29 cellular contexts compared by ENCODE assay signal in the genomic region with DNA sequence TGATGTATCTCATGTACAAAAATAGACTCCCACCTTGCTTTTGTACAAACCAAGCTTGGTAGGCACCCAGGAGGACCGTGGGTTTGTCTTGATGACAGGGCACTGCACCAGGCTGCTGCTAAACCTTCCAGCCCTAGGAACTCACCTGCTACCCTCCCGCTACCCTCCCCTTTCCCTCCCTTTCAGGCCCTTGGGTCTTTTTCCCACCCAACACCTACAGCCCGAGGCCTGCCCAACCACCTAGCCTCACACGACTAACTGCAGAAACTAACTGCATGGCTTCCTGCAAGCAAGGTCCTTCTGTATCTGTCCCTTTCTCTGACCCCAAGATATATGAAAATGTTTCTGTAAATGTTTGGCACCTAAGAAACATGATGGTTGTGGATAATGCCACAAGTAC. TPM values are rescaled to one million over a fixed set of nuclear protein-coding genes. Genes with fewer than 3 reads are reported as not detected.
DNase-seq lines count a peak whose midpoint lies in the region; ATAC-seq and TF ChIP-seq lines count a peak whose summit lies in the region.
"Had no signal": no experiment of that assay in that cellular context is flagged by ENCODE, and none has a peak within 500 bp of the region (broad histone marks: within the 10 kb centered on the region; RNA-seq: fewer than 3 reads in every experiment).

No MANE protein-coding gene starts in this region.

- POLR2A ChIA-PET in CD8-positive, alpha-beta T cell (lab: Charles Lee) = interaction anchor here (0.9 to 28.6 kb wide), 5 partner anchors 10 to 36 kb away, joined by 3 to 685 read pairs (median 7); a partner anchor contains a TSS
- POLR2A ChIA-PET in activated CD8-positive, alpha-beta T cell treated with anti-CD3 and anti-CD28 coated beads, Interleukin-2, amount 10 ng/mL, durations not matched to agents 7 days and 5 days (lab: Charles Lee) = interaction anchor here (1.6 to 20.7 kb wide), 2 partner anchors 17 to 26 kb away, joined by 5 to 400 read pairs; a partner anchor contains a TSS

- intact Hi-C loops in CD8-positive, alpha-beta T cell (cut with DNase I, micrococcal nuclease) = loop anchor here in 1 of 2 experiments (1.0 kb wide), 1 partner anchor 10 kb away; no protein-coding TSS in a partner anchor

- TF ChIP-seq CTCF in CD8-positive, alpha-beta T cell (IDR thresholded peaks at IDR 0.05) = no peak

- peaks cover 81% of the 10 kb centered on the region for H3K4me1 Mint-ChIP-seq in activated CD8-positive, alpha-beta memory T cell treated with anti-CD3 and anti-CD28 coated beads, Interleukin-2, amount 10 ng/mL, durations not matched to agents 7 days and 5 days
- peaks cover 92% of the 10 kb centered on the region for H3K4me1 Mint-ChIP-seq in CD8-positive, alpha-beta T cell (ENCODE audit: low read depth)
- H3K4me1 Mint-ChIP-seq in activated CD8-positive, alpha-beta T cell treated with anti-CD3 and anti-CD28 coated beads, Interleukin-2, amount 10 ng/mL, durations not matched to agents 7 days and 5 days (ENCODE audit: low read depth) = peaks cover 87% of the 10 kb centered on the region
- H3K4me1 Mint-ChIP-seq in immature natural killer cell = peaks cover 57 to 80% of the 10 kb centered on the region in 2 donors
- H3K4me1 Mint-ChIP-seq: H9 had no signal

- H3K4me3 ChIP-seq in CD8-positive, alpha-beta T cell (ENCODE audit: low read depth, low read length) = no peak overlapping the region
- H3K4me3 ChIP-seq: ascending aorta, cardiac muscle cell, coronary artery, spleen had no signal

- H3K27ac ChIP-seq in CD8-positive, alpha-beta T cell (ENCODE audit: low read depth, low read length) = no peak overlapping the region
- H3K27ac ChIP-seq: ascending aorta, cardiac muscle cell, coronary artery had no signal

- peaks cover 83% of the 10 kb centered on the region for H3K36me3 Mint-ChIP-seq in activated CD8-positive, alpha-beta memory T cell treated with anti-CD3 and anti-CD28 coated beads, Interleukin-2, amount 10 ng/mL, durations not matched to agents 7 days and 5 days
- H3K36me3 Mint-ChIP-seq in CD8-positive, alpha-beta T cell = peaks cover 88% of the 10 kb centered on the region
- H3K36me3 Mint-ChIP-seq in activated CD8-positive, alpha-beta T cell treated with anti-CD3 and anti-CD28 coated beads, Interleukin-2, amount 10 ng/mL, durations not matched to agents 7 days and 5 days (ENCODE audit: low read depth) = peaks cover 96% of the 10 kb centered on the region
- peaks cover 28 to 65% (median 46%) of the 10 kb centered on the region in 3 donors for H3K36me3 Mint-ChIP-seq in immature natural killer cell

- no peaks in the 10 kb centered on the region for H3K9me3 Mint-ChIP-seq in activated CD8-positive, alpha-beta memory T cell treated with anti-CD3 and anti-CD28 coated beads, Interleukin-2, amount 10 ng/mL, durations not matched to agents 7 days and 5 days (ENCODE audit: low read depth)
- H3K9me3 Mint-ChIP-seq in CD8-positive, alpha-beta T cell = no peaks in the 10 kb centered on the region
- no peaks in the 10 kb centered on the region for H3K9me3 Mint-ChIP-seq in activated CD8-positive, alpha-beta T cell treated with anti-CD3 and anti-CD28 coated beads, Interleukin-2, amount 10 ng/mL, durations not matched to agents 7 days and 5 days (ENCODE audit: insufficient read depth)
- no peaks in the 10 kb centered on the region for H3K9me3 Mint-ChIP-seq in immature natural killer cell
- H3K9me3 Mint-ChIP-seq: H9 had no signal

- ATAC-seq in activated CD8-positive, alpha-beta memory T cell treated with anti-CD3 and anti-CD28 coated beads, Interleukin-2, amount 10 ng/mL, durations not matched to agents 7 days and 5 days = no peak
- no peak for ATAC-seq in CD8-positive, alpha-beta T cell
- ATAC-seq in activated CD8-positive, alpha-beta T cell treated with anti-CD3 and anti-CD28 coated beads, Interleukin-2, amount 10 ng/mL, durations not matched to agents 7 days and 5 days = no peak
- no peak for ATAC-seq in GM18502 (IDR thresholded peaks at IDR 0.05; ENCODE audit: poor library complexity, unreplicated experiment)
- ATAC-seq: Panc1, right cardiac atrium had no signal

- H3K27ac Mint-ChIP-seq in activated CD8-positive, alpha-beta memory T cell treated with anti-CD3 and anti-CD28 coated beads, Interleukin-2, amount 10 ng/mL, durations not matched to agents 7 days and 5 days = peak overlapping the region; percentile 59
- peak overlapping the region; percentile 100 for H3K27ac Mint-ChIP-seq in CD8-positive, alpha-beta T cell
- peak overlapping the region; percentile 99 for H3K27ac Mint-ChIP-seq in activated CD8-positive, alpha-beta T cell treated with anti-CD3 and anti-CD28 coated beads, Interleukin-2, amount 10 ng/mL, durations not matched to agents 7 days and 5 days
- peak overlapping the region; percentile 61 to 100 (median 88) for H3K27ac Mint-ChIP-seq in immature natural killer cell
- H3K27ac Mint-ChIP-seq: H9 had no signal

- no peak overlapping the region for H3K4me3 Mint-ChIP-seq in activated CD8-positive, alpha-beta memory T cell treated with anti-CD3 and anti-CD28 coated beads, Interleukin-2, amount 10 ng/mL, durations not matched to agents 7 days and 5 days
- H3K4me3 Mint-ChIP-seq in CD8-positive, alpha-beta T cell = no peak overlapping the region
- no peak overlapping the region for H3K4me3 Mint-ChIP-seq in activated CD8-positive, alpha-beta T cell treated with anti-CD3 and anti-CD28 coated beads, Interleukin-2, amount 10 ng/mL, durations not matched to agents 7 days and 5 days
- no peak overlapping the region for H3K4me3 Mint-ChIP-seq in immature natural killer cell
- H3K4me3 Mint-ChIP-seq: H9 had no signal

- H3K27me3 Mint-ChIP-seq in activated CD8-positive, alpha-beta memory T cell treated with anti-CD3 and anti-CD28 coated beads, Interleukin-2, amount 10 ng/mL, durations not matched to agents 7 days and 5 days = no peaks in the 10 kb centered on the region
- H3K27me3 Mint-ChIP-seq in CD8-positive, alpha-beta T cell (ENCODE audit: low read depth) = no peaks in the 10 kb centered on the region
- H3K27me3 Mint-ChIP-seq in activated CD8-positive, alpha-beta T cell treated with anti-CD3 and anti-CD28 coated beads, Interleukin-2, amount 10 ng/mL, durations not matched to agents 7 days and 5 days (ENCODE audit: low read depth) = no peaks in the 10 kb centered on the region
- peaks cover 7 to 14% (median 13%) of the 10 kb centered on the region in 3 donors for H3K27me3 Mint-ChIP-seq in immature natural killer cell (ENCODE audit: low read depth in 3 of 3)

- peaks cover 64% of the 10 kb centered on the region for H3K36me3 ChIP-seq in CD8-positive, alpha-beta T cell (ENCODE audit: insufficient read depth, low read length)

- H3K27me3 ChIP-seq in CD8-positive, alpha-beta T cell (ENCODE audit: insufficient read depth, low read length) = no peaks in the 10 kb centered on the region
- H3K27me3 ChIP-seq: ascending aorta, BE2C, cardiac muscle cell, spleen had no signal

- peaks cover 89% of the 10 kb centered on the region for H3K4me1 ChIP-seq in CD8-positive, alpha-beta T cell (ENCODE audit: insufficient read depth, low read length)
- H3K4me1 ChIP-seq: ascending aorta, BE2C had no signal

- no peak for DNase-seq in activated CD8-positive, alpha-beta memory T cell treated with anti-CD3 and anti-CD28 coated beads, Interleukin-2, amount 10 ng/mL, durations not matched to agents 7 days and 5 days
- no peak for DNase-seq in activated CD8-positive, alpha-beta memory T cell treated with anti-CD3 and anti-CD28 coated beads for 24 hours
- DNase-seq in CD8-positive, alpha-beta T cell = no peak
- DNase-seq in activated CD8-positive, alpha-beta T cell treated with anti-CD3 and anti-CD28 coated beads, Interleukin-2, amount 10 ng/mL, durations not matched to agents 7 days and 5 days = no peak
- DNase-seq in immature natural killer cell (no peak), DMS79 treated with DMSO at 0.1 percent for 48 hours (lab: John Stamatoyannopoulos, UW) (no peak), SKM-1 (lab: John Stamatoyannopoulos, UW; ENCODE audit: unreplicated experiment) (no peak)
- DNase-seq: activated CD4-positive, alpha-beta T cell treated with anti-CD3 and anti-CD28 coated beads for 1 hour; activated CD8-positive, alpha-beta memory T cell treated with anti-CD3 and anti-CD28 coated beads, Interleukin-2, amount 50 U/mL, for 48 hours; activated gamma-delta T cell treated with Interleukin-2 at 50 U/mL for 16 hours; BE2C; Caco-2; GDM1; H9; NCI-H1105; NCI-H1930; NCI-H526; right cardiac atrium; SHP77 treated with DMSO at 0.1 percent for 48 hours; spleen; substantia nigra; SW 1271 had no signal

- H3K9me3 ChIP-seq in CD8-positive, alpha-beta T cell (ENCODE audit: low read length) = no peaks in the 10 kb centered on the region
- H3K9me3 ChIP-seq: ascending aorta, BE2C, Caco-2, spleen had no signal

- CTCF ChIA-PET in activated CD8-positive, alpha-beta memory T cell treated with anti-CD3 and anti-CD28 coated beads, Interleukin-2, amount 10 ng/mL, durations not matched to agents 7 days and 5 days (lab: Charles Lee) = interaction anchor here (0.9 to 1.6 kb wide), 2 partner anchors 14 to 82 kb away, joined by 3 to 5 read pairs; no protein-coding TSS in a partner anchor
- CTCF ChIA-PET in CD8-positive, alpha-beta T cell (lab: Charles Lee) = interaction anchor here (1.4 to 29.3 kb wide), 4 partner anchors 14 to 29 kb away, joined by 5 to 622 read pairs (median 30); a partner anchor contains a TSS
- CTCF ChIA-PET in activated CD8-positive, alpha-beta T cell treated with anti-CD3 and anti-CD28 coated beads, Interleukin-2, amount 10 ng/mL, durations not matched to agents 7 days and 5 days (lab: Charles Lee) = interaction anchor here (0.9 to 4.8 kb wide), 8 partner anchors 10 to 82 kb away, joined by 3 to 44 read pairs (median 3); a partner anchor contains a TSS

RNA-seq across cellular contexts. Expression of a gene that starts 11.1 kb away (rescaled TPM):
- 10 to 100 TPM; 91.1 to 94.1 TPM for total RNA-seq in activated CD8-positive, alpha-beta memory T cell treated with anti-CD3 and anti-CD28 coated beads, Interleukin-2, amount 10 ng/mL, durations not matched to agents 7 days and 5 days
- total RNA-seq in CD8-positive, alpha-beta T cell = 10 to 100 TPM; 43.9 to 46.9 TPM
- 10 to 100 TPM; 90.7 to 91.9 TPM for total RNA-seq in activated CD8-positive, alpha-beta T cell treated with anti-CD3 and anti-CD28 coated beads, Interleukin-2, amount 10 ng/mL, durations not matched to agents 7 days and 5 days
- polyA plus RNA-seq in immature natural killer cell = 10 to 100 TPM; 57.1 to 83.6 (median 66.8) TPM

RNA-seq across cellular contexts. Expression of a gene that starts 17.7 kb away (rescaled TPM):
- total RNA-seq in activated CD8-positive, alpha-beta memory T cell treated with anti-CD3 and anti-CD28 coated beads, Interleukin-2, amount 10 ng/mL, durations not matched to agents 7 days and 5 days = 100 to 1,000 TPM; 110 to 131 TPM
- 10 to 100 TPM; 31.1 to 31.2 TPM for total RNA-seq in CD8-positive, alpha-beta T cell
- total RNA-seq in activated CD8-positive, alpha-beta T cell treated with anti-CD3 and anti-CD28 coated beads, Interleukin-2, amount 10 ng/mL, durations not matched to agents 7 days and 5 days = 100 to 1,000 TPM; 154 to 162 TPM
- 100 to 1,000 TPM in 2 of 3 donors, 10 to 100 TPM in 1; 96.4 to 159 (median 143) TPM for polyA plus RNA-seq in immature natural killer cell

RNA-seq across cellular contexts. Expression of a gene that starts 21.8 kb away (rescaled TPM):
- 100 to 1,000 TPM; 114 to 132 TPM for total RNA-seq in activated CD8-positive, alpha-beta memory T cell treated with anti-CD3 and anti-CD28 coated beads, Interleukin-2, amount 10 ng/mL, durations not matched to agents 7 days and 5 days
- 100 to 1,000 TPM; 115 to 117 TPM for total RNA-seq in CD8-positive, alpha-beta T cell
- 100 to 1,000 TPM; 131 TPM for total RNA-seq in activated CD8-positive, alpha-beta T cell treated with anti-CD3 and anti-CD28 coated beads, Interleukin-2, amount 10 ng/mL, durations not matched to agents 7 days and 5 days
- 10 to 100 TPM; 76.9 to 99.5 (median 81.5) TPM for polyA plus RNA-seq in immature natural killer cell

RNA-seq across cellular contexts. Expression of a gene that starts 31.0 kb away (rescaled TPM):
- 10 to 100 TPM; 23.2 to 29.4 TPM for total RNA-seq in activated CD8-positive, alpha-beta memory T cell treated with anti-CD3 and anti-CD28 coated beads, Interleukin-2, amount 10 ng/mL, durations not matched to agents 7 days and 5 days
- 10 to 100 TPM; 27.1 to 28.1 TPM for total RNA-seq in CD8-positive, alpha-beta T cell
- total RNA-seq in activated CD8-positive, alpha-beta T cell treated with anti-CD3 and anti-CD28 coated beads, Interleukin-2, amount 10 ng/mL, durations not matched to agents 7 days and 5 days = 10 to 100 TPM; 24.7 to 25.6 TPM
- polyA plus RNA-seq in immature natural killer cell = 10 to 100 TPM in 2 of 3 donors, 1 to 10 TPM in 1; 8.2 to 14.5 (median 12.1) TPM

RNA-seq across cellular contexts. Expression of a gene that starts 31.2 kb away (rescaled TPM):
- total RNA-seq in activated CD8-positive, alpha-beta memory T cell treated with anti-CD3 and anti-CD28 coated beads, Interleukin-2, amount 10 ng/mL, durations not matched to agents 7 days and 5 days = under 1 TPM in 1 of 2 experiments, not detected in 1; 0.64 TPM
- total RNA-seq in CD8-positive, alpha-beta T cell = under 1 TPM in 1 of 2 experiments, not detected in 1; 0.33 TPM
- total RNA-seq in activated CD8-positive, alpha-beta T cell treated with anti-CD3 and anti-CD28 coated beads, Interleukin-2, amount 10 ng/mL, durations not matched to agents 7 days and 5 days = under 1 TPM; 0.52 to 0.79 TPM
- not detected for polyA plus RNA-seq in immature natural killer cell
- total RNA-seq: ascending aorta, Caco-2, fibroblast of villous mesenchyme, H9, lung microvascular endothelial cell had no signal
- polyA plus RNA-seq: cardiac muscle cell had no signal
